12 cellular contexts compared by ENCODE assay signal in the genomic region with DNA sequence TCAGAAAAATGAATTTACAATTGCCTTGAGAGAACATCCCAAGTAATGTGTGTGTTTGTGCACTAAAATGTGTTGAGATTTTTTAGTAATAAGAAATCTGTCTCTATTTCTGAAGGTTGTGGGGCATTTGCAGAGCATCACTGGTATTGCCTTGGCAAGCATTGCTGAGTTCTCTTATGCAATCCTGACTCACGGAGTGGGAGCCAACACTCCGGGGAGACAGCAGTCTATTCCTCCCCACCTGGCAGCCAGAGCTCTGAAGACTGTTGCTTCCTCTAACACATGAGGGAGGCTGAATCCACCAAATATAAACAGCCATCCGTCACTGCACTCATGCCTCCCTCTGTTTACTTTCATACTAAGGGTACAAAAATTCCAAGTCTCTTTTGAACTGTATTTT. TPM values are rescaled to one million over a fixed set of nuclear protein-coding genes. Genes with fewer than 3 reads are reported as not detected.
DNase-seq lines count a peak whose midpoint lies in the region; ATAC-seq and TF ChIP-seq lines count a peak whose summit lies in the region.
"Had no signal": no experiment of that assay in that cellular context is flagged by ENCODE, and none has a peak within 500 bp of the region (broad histone marks: within the 10 kb centered on the region; RNA-seq: fewer than 3 reads in every experiment).

No MANE protein-coding gene starts in this region.

- peak; percentile 96 for DNase-seq in GM23248
- DNase-seq in adipocyte (ENCODE audit: low read depth): peak; percentile 82
- DNase-seq in glomerular visceral epithelial cell (ENCODE audit: extremely low spot score): peak; percentile 20
- DNase-seq in skeletal muscle cell (ENCODE audit: low read depth): peak; percentile 64
- no peak for DNase-seq in UCSD-AML1 (lab: John Stamatoyannopoulos, UW; ENCODE audit: unreplicated experiment)
- no peak for DNase-seq in CD14-positive monocyte (ENCODE audit: low spot score)

- H3K27ac ChIP-seq in GM23248: peak overlapping the region; percentile 76
- H3K27ac ChIP-seq: cardiac muscle cell, SK-N-MC had no signal

- TF ChIP-seq CTCF in CD14-positive monocyte (IDR thresholded peaks at IDR 0.05): no peak

- no peaks in the 10 kb centered on the region for H4K20me1 ChIP-seq in GM23248 (ENCODE audit: insufficient read depth)

- ATAC-seq in stimulated activated memory B cell treated with anti-CD40 and anti-IgM and Interleukin-4, amounts not matched to agents 10 μg/mL and 1 μg/mL and 100 μg/mL, for 72 hours: no peak
- no peak for ATAC-seq in HG02610 (IDR thresholded peaks at IDR 0.05; ENCODE audit: unreplicated experiment)

- peak overlapping the region in 3 of 7 donors; percentile 20 to 73 (median 22) for H3K27ac Mint-ChIP-seq in CD14-positive monocyte
- H3K27ac Mint-ChIP-seq in stimulated activated memory B cell treated with anti-CD40 and anti-IgM and Interleukin-4, amounts not matched to agents 10 μg/mL and 1 μg/mL and 100 μg/mL, for 72 hours: no peak overlapping the region
- H3K27ac Mint-ChIP-seq: nephron had no signal

- peaks cover 34% of the 10 kb centered on the region for H3F3A ChIP-seq in GM23248 (ENCODE audit: insufficient read depth)

- H3K27me3 ChIP-seq in GM23248 (replicated peaks; ENCODE audit: insufficient read depth) (no peaks in the 10 kb centered on the region), adipocyte (replicated peaks; ENCODE audit: control insufficient read depth, insufficient read depth, low read length) (no peaks in the 10 kb centered on the region)
- H3K27me3 ChIP-seq: cardiac muscle cell had no signal

- H3K4me1 Mint-ChIP-seq in CD14-positive monocyte: no peaks in the 10 kb centered on the region
- H3K4me1 Mint-ChIP-seq in stimulated activated memory B cell treated with anti-CD40 and anti-IgM and Interleukin-4, amounts not matched to agents 10 μg/mL and 1 μg/mL and 100 μg/mL, for 72 hours: no peaks in the 10 kb centered on the region
- H3K4me1 Mint-ChIP-seq: nephron had no signal

- peaks cover 0 to 3% (median 2%) of the 10 kb centered on the region in 3 donors for H3K27me3 Mint-ChIP-seq in CD14-positive monocyte (ENCODE audit: low read depth in 3 of 3)
- H3K27me3 Mint-ChIP-seq in stimulated activated memory B cell treated with anti-CD40 and anti-IgM and Interleukin-4, amounts not matched to agents 10 μg/mL and 1 μg/mL and 100 μg/mL, for 72 hours: no peaks in the 10 kb centered on the region

- H3K9me2 ChIP-seq in GM23248 (ENCODE audit: insufficient read depth): no peaks in the 10 kb centered on the region

- intact Hi-C loops in CD14-positive monocyte (cut with micrococcal nuclease): no loop called here

- H3K9ac ChIP-seq in GM23248: peak overlapping the region; percentile 55
- no peak overlapping the region for H3K9ac ChIP-seq in adipocyte (ENCODE audit: low read length)

- H3K4me1 ChIP-seq in GM23248 (ENCODE audit: insufficient read depth) (peaks cover 19% of the 10 kb centered on the region), adipocyte (ENCODE audit: control insufficient read depth, insufficient read depth, low read length) (peaks cover 20% of the 10 kb centered on the region)

- peak overlapping the region; percentile 60 for H3K4me2 ChIP-seq in GM23248 (ENCODE audit: unreplicated experiment)

- H3K36me3 ChIP-seq in GM23248 (ENCODE audit: low read depth): peaks cover 29% of the 10 kb centered on the region
- peaks cover 33% of the 10 kb centered on the region for H3K36me3 ChIP-seq in adipocyte (ENCODE audit: control insufficient read depth, insufficient read depth, low read length, severe bottlenecking)

- no peaks in the 10 kb centered on the region for H3K9me3 ChIP-seq in GM23248 (ENCODE audit: low read depth)
- no peaks in the 10 kb centered on the region for H3K9me3 ChIP-seq in adipocyte (ENCODE audit: control insufficient read depth, low read length)

- WGBS in GM23248 (ENCODE audit: low coverage in 1 of 2, low lambda C conversion rate in 2 of 2, missing lambda C conversion rate in 2 of 2), 2 experiments: 3 to 4% methylated on average over 3 of the region's 3 CpGs

- H3K4me3 ChIP-seq in GM23248 (no peak overlapping the region), adipocyte (ENCODE audit: low read length) (no peak overlapping the region), skeletal muscle cell (ENCODE audit: low read depth, low read length) (no peak overlapping the region)
- H3K4me3 ChIP-seq: cardiac muscle cell, SK-N-MC had no signal

- H3K9me3 Mint-ChIP-seq in CD14-positive monocyte: no peaks in the 10 kb centered on the region
- no peaks in the 10 kb centered on the region for H3K9me3 Mint-ChIP-seq in stimulated activated memory B cell treated with anti-CD40 and anti-IgM and Interleukin-4, amounts not matched to agents 10 μg/mL and 1 μg/mL and 100 μg/mL, for 72 hours
- H3K9me3 Mint-ChIP-seq: nephron had no signal

- H3K79me2 ChIP-seq in GM23248 (ENCODE audit: insufficient read depth): no peaks in the 10 kb centered on the region; the same call in 1 of the 2 replicates

- H2AFZ ChIP-seq in GM23248: no peak overlapping the region

- in situ Hi-C loops in GM23248 (cut with MboI): no loop called here

- no peak overlapping the region for H3K4me3 Mint-ChIP-seq in CD14-positive monocyte
- H3K4me3 Mint-ChIP-seq in stimulated activated memory B cell treated with anti-CD40 and anti-IgM and Interleukin-4, amounts not matched to agents 10 μg/mL and 1 μg/mL and 100 μg/mL, for 72 hours: no peak overlapping the region
- H3K4me3 Mint-ChIP-seq: nephron had no signal

- H3K36me3 Mint-ChIP-seq in CD14-positive monocyte: peaks cover 39 to 61% of the 10 kb centered on the region in 2 donors
- peaks cover 42% of the 10 kb centered on the region for H3K36me3 Mint-ChIP-seq in stimulated activated memory B cell treated with anti-CD40 and anti-IgM and Interleukin-4, amounts not matched to agents 10 μg/mL and 1 μg/mL and 100 μg/mL, for 72 hours

RNA-seq across cellular contexts. Expression of gene CNTD1, which starts 10.6 kb away (rescaled TPM):
- not detected in 2 replicates for total RNA-seq in GM23248 (2014; rRNA removed; shearing (Covaris generic))
- polyA plus RNA-seq in GM23248 (2016; fragmentation: Nextera tagmentation; extraction: Ambion mirVana) (0.14 and 0.71 TPM in 2 replicates), CD14-positive monocyte (not detected)

RNA-seq across cellular contexts. Expression of gene COA3, which starts 10.7 kb away (rescaled TPM):
- 39.1 and 48.0 TPM in 2 replicates for total RNA-seq in GM23248 (2014; rRNA removed; shearing (Covaris generic))
- polyA plus RNA-seq in GM23248 (2016; fragmentation: Nextera tagmentation; extraction: Ambion mirVana) (125 TPM in 2 replicates), CD14-positive monocyte (100 to 1,000 TPM; 156 to 171 TPM)

RNA-seq across cellular contexts. Expression of gene BECN1, which starts 14.8 kb away (rescaled TPM):
- total RNA-seq in GM23248 (2014; rRNA removed; shearing (Covaris generic)): 134 and 191 TPM in 2 replicates
- 105 and 117 TPM in 2 replicates for polyA plus RNA-seq in GM23248 (2016; fragmentation: Nextera tagmentation; extraction: Ambion mirVana)
- 100 to 1,000 TPM in 1 of 2 donors, 10 to 100 TPM in 1; 91.8 to 105 TPM for polyA plus RNA-seq in CD14-positive monocyte

RNA-seq across cellular contexts. Expression of gene PSME3, which starts 23.9 kb away (rescaled TPM):
- total RNA-seq in GM23248 (2014; rRNA removed; shearing (Covaris generic)): 88.1 and 104 TPM in 2 replicates
- 170 and 176 TPM in 2 replicates for polyA plus RNA-seq in GM23248 (2016; fragmentation: Nextera tagmentation; extraction: Ambion mirVana)
- polyA plus RNA-seq in CD14-positive monocyte: 100 to 1,000 TPM; 124 to 137 TPM

RNA-seq across cellular contexts. Expression of gene WNK4, which starts 28.8 kb away (rescaled TPM):
- total RNA-seq in GM23248 (2014; rRNA removed; shearing (Covaris generic)): 3.0 and 3.4 TPM in 2 replicates
- 11.4 and 12.6 TPM in 2 replicates for polyA plus RNA-seq in GM23248 (2016; fragmentation: Nextera tagmentation; extraction: Ambion mirVana)
- not detected for polyA plus RNA-seq in CD14-positive monocyte
- total RNA-seq: ureter had no signal

Comparison
In these comparisons a context has a peak if more than half of its experiments do, and no peak if none do; other contexts are left out.
1. DNase-seq: peak in GM23248 (single experiment), adipocyte (single experiment), glomerular visceral epithelial cell (single experiment) and skeletal muscle cell (single experiment); none in UCSD-AML1 (single experiment) and CD14-positive monocyte (single experiment).